ENCODE assay signal across 25 cellular contexts in the genomic region with DNA sequence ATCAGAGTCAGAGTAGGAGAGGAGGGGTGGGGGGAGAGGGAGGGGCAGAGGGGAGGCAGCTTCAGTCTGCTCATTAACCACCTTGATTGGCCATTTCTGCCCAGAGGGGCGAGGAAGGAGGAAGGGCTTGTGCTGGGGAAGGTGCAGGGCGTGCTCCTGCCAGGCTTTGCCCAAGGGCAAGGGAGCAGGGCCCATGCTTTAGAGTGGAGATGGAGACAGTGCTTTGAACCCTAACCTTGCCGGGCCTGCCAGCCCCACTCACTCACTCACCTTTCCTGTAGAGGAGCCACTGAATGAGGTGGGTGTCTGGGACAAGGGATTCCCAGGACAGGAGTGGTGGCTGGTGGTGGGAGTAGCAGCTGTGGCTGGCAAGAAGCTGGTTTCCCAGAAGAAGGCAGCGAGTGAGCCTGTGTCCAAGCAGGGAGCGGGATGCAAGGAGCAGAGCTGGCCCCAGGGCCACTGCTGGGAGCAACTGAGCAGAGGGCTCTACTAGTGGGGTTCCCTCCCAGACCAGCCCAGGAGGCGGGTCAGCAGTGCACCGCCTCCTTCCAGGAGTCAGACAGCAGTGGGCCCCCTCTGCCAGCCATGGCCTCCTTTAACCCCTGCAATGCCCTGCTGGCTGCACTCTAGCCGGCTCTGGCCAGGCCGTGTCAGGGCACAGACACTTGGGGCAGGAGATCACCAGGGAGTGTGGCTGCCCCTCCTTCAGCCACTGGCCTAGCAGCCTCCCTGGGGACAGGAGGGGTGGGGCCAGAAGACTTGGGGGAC. TPM values are rescaled to one million over a fixed set of nuclear protein-coding genes. Genes with fewer than 3 reads are reported as not detected.
"Had no signal": no experiment of that assay in that cellular context is flagged by ENCODE, and none has a peak within 500 bp of the region (broad histone marks: within the 10 kb centered on the region; RNA-seq: fewer than 3 reads in every experiment).

No MANE protein-coding gene starts in this region.

- H3K9me3 Mint-ChIP-seq: activated B cell treated with CpG ODN at 0.5 μM for 24 hours; activated CD8-positive, alpha-beta T cell treated with anti-CD3 and anti-CD28 coated beads for 36 hours; activated naive CD4-positive, alpha-beta T cell treated with anti-CD3 and anti-CD28 coated beads for 36 hours; activated naive CD8-positive, alpha-beta T cell treated with anti-CD3 and anti-CD28 coated beads, Interleukin-2, amount 50 U/mL, for 24 hours; brain; endodermal cell had no signal

- H3K4me2 ChIP-seq: smooth muscle cell had no signal

- H3K9me3 ChIP-seq: ovary had no signal

- DNase-seq: activated B cell treated with CpG ODN at 0.5 μM for 24 hours; activated CD4-positive, alpha-beta T cell treated with anti-CD3 and anti-CD28 coated beads for 4 hours; activated CD8-positive, alpha-beta T cell treated with anti-CD3 and anti-CD28 coated beads for 36 hours; activated naive CD4-positive, alpha-beta T cell treated with anti-CD3 and anti-CD28 coated beads for 36 hours; activated naive CD8-positive, alpha-beta T cell treated with anti-CD3 and anti-CD28 coated beads, Interleukin-2, amount 50 U/mL, for 24 hours; activated T-cell treated with anti-CD3 and anti-CD28 coated beads, Interleukin-2, amount 50 U/mL, for 1 hour; anterior cingulate cortex; caudate nucleus; dorsolateral prefrontal cortex; endodermal cell; foreskin melanocyte; glutamatergic neuron; hippocampal formation; ovary; stimulated activated CD4-positive, alpha-beta T cell treated with anti-CD3 and anti-CD28 coated beads, Interleukin-4, amount 100 ng/mL, for 4 hours; stimulated activated naive CD4-positive, alpha-beta T cell; SW 1271; T-helper 2 cell had no signal

- H3K4me3 ChIP-seq: dorsolateral prefrontal cortex, ovary, smooth muscle cell had no signal

- H3K27ac Mint-ChIP-seq: activated B cell treated with CpG ODN at 0.5 μM for 24 hours; activated CD8-positive, alpha-beta T cell treated with anti-CD3 and anti-CD28 coated beads for 36 hours; activated naive CD4-positive, alpha-beta T cell treated with anti-CD3 and anti-CD28 coated beads for 36 hours; activated naive CD8-positive, alpha-beta T cell treated with anti-CD3 and anti-CD28 coated beads, Interleukin-2, amount 50 U/mL, for 24 hours; brain; endodermal cell had no signal

- H3K36me3 Mint-ChIP-seq: brain had no signal

- H3K27me3 ChIP-seq: ovary had no signal

- H3K4me3 Mint-ChIP-seq: activated B cell treated with CpG ODN at 0.5 μM for 24 hours; activated CD8-positive, alpha-beta T cell treated with anti-CD3 and anti-CD28 coated beads for 36 hours; activated naive CD4-positive, alpha-beta T cell treated with anti-CD3 and anti-CD28 coated beads for 36 hours; activated naive CD8-positive, alpha-beta T cell treated with anti-CD3 and anti-CD28 coated beads, Interleukin-2, amount 50 U/mL, for 24 hours; brain; endodermal cell had no signal

- H3K36me3 ChIP-seq: ovary had no signal

RNA-seq across cellular contexts. Expression of gene RUFY4, which starts 3.6 kb away (rescaled TPM):
- total RNA-seq: epithelial cell of proximal tubule, lung microvascular endothelial cell, pulmonary artery endothelial cell, smooth muscle cell had no signal
- polyA plus RNA-seq: keratinocyte, neural cell had no signal
